8 cellular contexts compared by ENCODE assay signal in genomic region chr17:42535400-42536047, GRCh38. TPM values are rescaled to one million over a fixed set of nuclear protein-coding genes. Genes with fewer than 3 reads are reported as not detected.
DNase-seq lines count a peak whose midpoint lies in the region; ATAC-seq and TF ChIP-seq lines count a peak whose summit lies in the region.

No MANE protein-coding gene starts in this region.

- RAD21 ChIA-PET in HCT116 (lab: Charles Lee; ENCODE audit: low non-redundant PET in 1 of 2, low total read pairs in 2 of 2, uncharacterized antibody in 2 of 2, unreplicated experiment in 2 of 2), result interaction anchor here in 1 of 2 experiments (0.8 kb wide), 1 partner anchor 8 kb away, joined by 4 read pairs; no protein-coding TSS in a partner anchor

- intact Hi-C loops in HCT116 (cut with micrococcal nuclease), result no loop called here
- intact Hi-C loops in activated T-helper 1 cell treated with anti-CD3 and anti-CD28 coated beads, Interleukin-12 subunit alpha, Interleukin-12 subunit beta, Interleukin-2, Interleukin-4 antibody, amounts not matched to agents 30 ng/mL and 10 ng/mL and 1 ng/mL, durations not matched to agents 14 hours and 24 hours and 36 hours (cut with micrococcal nuclease), result loop anchor here (1.0 kb wide), 3 partner anchors 19 to 74 kb away; partner anchors contain the start of genes PSMC3IP, RETREG3 and TUBG1

- no peaks in the 10 kb centered on the region for H3K27me3 ChIP-seq in BLaER1 treated with 17β-estradiol and CSF1 and Interleukin-3, amounts not matched to agents 10 nM and 100 nM
- H3K27me3 ChIP-seq in HCT116 (ENCODE audit: insufficient read depth, low read length) (no peaks in the 10 kb centered on the region), iPS-18a (ENCODE audit: control insufficient read depth, insufficient read depth, low read length) (peaks cover 17% of the 10 kb centered on the region)

- H2AFZ ChIP-seq in HCT116 (ENCODE audit: low read depth, low read length, poor library complexity, severe bottlenecking), result peak overlapping the region; percentile 77

- H3K36me3 Mint-ChIP-seq in activated T-helper 1 cell treated with anti-CD3 and anti-CD28 coated beads, Interleukin-12 subunit alpha, Interleukin-12 subunit beta, Interleukin-2, Interleukin-4 antibody, amounts not matched to agents 30 ng/mL and 10 ng/mL and 1 ng/mL, durations not matched to agents 14 hours and 24 hours and 36 hours (ENCODE audit: low read depth), result peaks cover 8% of the 10 kb centered on the region

- H3K27me3 Mint-ChIP-seq in activated T-helper 1 cell treated with anti-CD3 and anti-CD28 coated beads, Interleukin-12 subunit alpha, Interleukin-12 subunit beta, Interleukin-2, Interleukin-4 antibody, amounts not matched to agents 30 ng/mL and 10 ng/mL and 1 ng/mL, durations not matched to agents 14 hours and 24 hours and 36 hours (ENCODE audit: insufficient read depth), result peaks cover 16% of the 10 kb centered on the region
- H3K27me3 Mint-ChIP-seq in stimulated activated naive CD8-positive, alpha-beta T cell treated with anti-CD3 and anti-CD28 coated beads, Interleukin-15, amount 100 ng/mL, for 72 hours, result peaks cover 9% of the 10 kb centered on the region

- no peak for TF ChIP-seq POLR2A in HCT116 (IDR thresholded peaks at IDR 0.05; ENCODE audit: borderline replicate concordance, extremely low read depth, insufficient read depth, insufficient read length)

- POLR2A ChIA-PET in HCT116 (lab: Charles Lee), result interaction anchor here (0.7 to 2.1 kb wide), 3 partner anchors 16 to 143 kb away, joined by 3 to 7 read pairs (median 6); partner anchors contain the start of gene CAVIN1

- no peak for TF ChIP-seq RAD21 in HCT116 (IDR thresholded peaks at IDR 0.05; ENCODE audit: low read depth)

- peaks cover 33% of the 10 kb centered on the region for H3K4me1 Mint-ChIP-seq in activated T-helper 1 cell treated with anti-CD3 and anti-CD28 coated beads, Interleukin-12 subunit alpha, Interleukin-12 subunit beta, Interleukin-2, Interleukin-4 antibody, amounts not matched to agents 30 ng/mL and 10 ng/mL and 1 ng/mL, durations not matched to agents 14 hours and 24 hours and 36 hours (ENCODE audit: low read depth)
- H3K4me1 Mint-ChIP-seq in stimulated activated naive CD8-positive, alpha-beta T cell treated with anti-CD3 and anti-CD28 coated beads, Interleukin-15, amount 100 ng/mL, for 72 hours, result peaks cover 59% of the 10 kb centered on the region

- H3K9ac ChIP-seq in BLaER1 treated with 17β-estradiol and CSF1 and Interleukin-3, amounts not matched to agents 10 nM and 100 nM, result peak overlapping the region; percentile 87 to 96 (median 91)
- peak overlapping the region; percentile 84 for H3K9ac ChIP-seq in HCT116 (ENCODE audit: low read length)
- peak overlapping the region; percentile 5 for H3K9ac ChIP-seq in iPS-18a (ENCODE audit: low read length)

- peak overlapping the region; percentile 89 for H3K4me3 Mint-ChIP-seq in activated T-helper 1 cell treated with anti-CD3 and anti-CD28 coated beads, Interleukin-12 subunit alpha, Interleukin-12 subunit beta, Interleukin-2, Interleukin-4 antibody, amounts not matched to agents 30 ng/mL and 10 ng/mL and 1 ng/mL, durations not matched to agents 14 hours and 24 hours and 36 hours
- H3K4me3 Mint-ChIP-seq in stimulated activated naive CD8-positive, alpha-beta T cell treated with anti-CD3 and anti-CD28 coated beads, Interleukin-15, amount 100 ng/mL, for 72 hours, result peak overlapping the region; percentile 66 to 92

- peak overlapping the region; percentile 77 to 94 (median 86) for H3K4me3 ChIP-seq in BLaER1 treated with 17β-estradiol and CSF1 and Interleukin-3, amounts not matched to agents 10 nM and 100 nM
- H3K4me3 ChIP-seq in HCT116 (replicated peaks in 1 of 2; ENCODE audit: low read depth in 1 of 2, low read length in 2 of 2) (peak overlapping the region; percentile 71 to 90), iPS-18a (ENCODE audit: low read length) (peak overlapping the region; percentile 59)

- H4K20me1 ChIP-seq in BLaER1 treated with 17β-estradiol and CSF1 and Interleukin-3, amounts not matched to agents 10 nM and 100 nM, result peaks cover 0 to 32% (median 11%) of the 10 kb centered on the region in 11 experiments; a peak in 11 of 22 replicates
- no peaks in the 10 kb centered on the region for H4K20me1 ChIP-seq in HCT116 (ENCODE audit: insufficient read depth)

- H3K27ac Mint-ChIP-seq in activated T-helper 1 cell treated with anti-CD3 and anti-CD28 coated beads, Interleukin-12 subunit alpha, Interleukin-12 subunit beta, Interleukin-2, Interleukin-4 antibody, amounts not matched to agents 30 ng/mL and 10 ng/mL and 1 ng/mL, durations not matched to agents 14 hours and 24 hours and 36 hours, result peak overlapping the region; percentile 89
- peak overlapping the region; percentile 8 to 88 for H3K27ac Mint-ChIP-seq in stimulated activated naive CD8-positive, alpha-beta T cell treated with anti-CD3 and anti-CD28 coated beads, Interleukin-15, amount 100 ng/mL, for 72 hours

- CTCF ChIA-PET in HCT116 (lab: Charles Lee), result interaction anchor here (0.6 to 1.3 kb wide), 6 partner anchors 8 to 839 kb away, joined by 3 to 5 read pairs (median 3); partner anchors contain the start of gene STAT3

- peak; percentile 24 for ATAC-seq in HCT116
- ATAC-seq in stimulated activated naive CD8-positive, alpha-beta T cell treated with anti-CD3 and anti-CD28 coated beads, Interleukin-15, amount 100 ng/mL, for 72 hours, result peak; percentile 26

- peak overlapping the region; percentile 88 to 95 (median 91) for H3K27ac ChIP-seq in BLaER1 treated with 17β-estradiol and CSF1 and Interleukin-3, amounts not matched to agents 10 nM and 100 nM
- peak overlapping the region; percentile 97 for H3K27ac ChIP-seq in HCT116 (ENCODE audit: low read depth, low read length)
- H3K27ac ChIP-seq in iPS-18a (ENCODE audit: low read length), result peak overlapping the region; percentile 15

- H3K9me3 ChIP-seq in BLaER1 treated with 17β-estradiol and CSF1 and Interleukin-3, amounts not matched to agents 10 nM and 100 nM (replicated peaks in 1 of 11), result no peaks in the 10 kb centered on the region
- H3K9me3 ChIP-seq in HCT116 (ENCODE audit: control insufficient read depth in 1 of 2, insufficient read depth in 1 of 2, low read depth in 1 of 2, low read length in 2 of 2) (no peaks in the 10 kb centered on the region), iPS-18a (ENCODE audit: control insufficient read depth, low read depth, low read length) (no peaks in the 10 kb centered on the region)

- peak overlapping the region; percentile 77 to 97 (median 94) for H3K4me2 ChIP-seq in BLaER1 treated with 17β-estradiol and CSF1 and Interleukin-3, amounts not matched to agents 10 nM and 100 nM
- H3K4me2 ChIP-seq in HCT116 (ENCODE audit: low read length), result peak overlapping the region; percentile 98

- DNase-seq in HCT116 (ENCODE audit: low read depth, low spot score) (no peak), NCI-H2107 (lab: John Stamatoyannopoulos, UW) (no peak), HCEC 1CT (no peak), T-helper 9 cell (no peak)
- DNase-seq in activated T-helper 1 cell treated with anti-CD3 and anti-CD28 coated beads, Interleukin-12 subunit alpha, Interleukin-12 subunit beta, Interleukin-2, Interleukin-4 antibody, amounts not matched to agents 30 ng/mL and 10 ng/mL and 1 ng/mL, durations not matched to agents 14 hours and 24 hours and 36 hours (ENCODE audit: low spot score), result no peak
- DNase-seq in stimulated activated naive CD8-positive, alpha-beta T cell treated with anti-CD3 and anti-CD28 coated beads, Interleukin-15, amount 100 ng/mL, for 72 hours, result no peak

- TSS peak; percentile 94 for BruUV-seq in HCT116 (replicated peaks; lab: Mats Ljungman, UMichigan)

- TF ChIP-seq CTCF in HCT116 (IDR thresholded peaks at IDR 0.05 in 2 of 3, conservative IDR thresholded peaks at IDR 0.05 in 1 of 3; ENCODE audit: borderline replicate concordance in 1 of 3, insufficient read depth in 1 of 3, low read depth in 2 of 3, low read length in 2 of 3), result no peak

- H3K79me2 ChIP-seq in HCT116 (ENCODE audit: insufficient read depth, low read length), result no peaks in the 10 kb centered on the region

- peaks cover 45 to 61% (median 55%) of the 10 kb centered on the region in 10 experiments for H3K4me1 ChIP-seq in BLaER1 treated with 17β-estradiol and CSF1 and Interleukin-3, amounts not matched to agents 10 nM and 100 nM
- H3K4me1 ChIP-seq in HCT116 (ENCODE audit: control insufficient read depth in 1 of 2, insufficient read depth in 2 of 2, low read length in 2 of 2) (peaks cover 22 to 35% of the 10 kb centered on the region in 2 experiments), iPS-18a (ENCODE audit: control insufficient read depth, low read depth, low read length) (peaks cover 16% of the 10 kb centered on the region)

- H3K36me3 ChIP-seq in BLaER1 treated with 17β-estradiol and CSF1 and Interleukin-3, amounts not matched to agents 10 nM and 100 nM, result peaks cover 15 to 33% (median 22%) of the 10 kb centered on the region in 11 experiments
- no peaks in the 10 kb centered on the region; a peak in 1 of 4 replicates for H3K36me3 ChIP-seq in HCT116 (ENCODE audit: control insufficient read depth in 1 of 2, insufficient read depth in 2 of 2, low read length in 2 of 2)
- H3K36me3 ChIP-seq in iPS-18a (ENCODE audit: control insufficient read depth, low read depth, low read length), result peaks cover 6% of the 10 kb centered on the region

- no peaks in the 10 kb centered on the region for H3K9me2 ChIP-seq in HCT116 (ENCODE audit: insufficient read depth)

- no peaks in the 10 kb centered on the region for H3K9me3 Mint-ChIP-seq in activated T-helper 1 cell treated with anti-CD3 and anti-CD28 coated beads, Interleukin-12 subunit alpha, Interleukin-12 subunit beta, Interleukin-2, Interleukin-4 antibody, amounts not matched to agents 30 ng/mL and 10 ng/mL and 1 ng/mL, durations not matched to agents 14 hours and 24 hours and 36 hours
- H3K9me3 Mint-ChIP-seq in stimulated activated naive CD8-positive, alpha-beta T cell treated with anti-CD3 and anti-CD28 coated beads, Interleukin-15, amount 100 ng/mL, for 72 hours, result no peaks in the 10 kb centered on the region

RNA-seq across cellular contexts. Expression of gene NAGLU, which starts 0.5 kb away (rescaled TPM):
- 17.7 TPM for total RNA-seq in HCT116 (2021; ENCODE audit: unreplicated experiment)
- 10.5 and 11.0 TPM in 2 replicates for polyA plus RNA-seq in HCT116 (2012)
- 18.2 and 20.8 TPM in 2 replicates for total RNA-seq in activated T-helper 1 cell treated with anti-CD3 and anti-CD28 coated beads, Interleukin-12 subunit alpha, Interleukin-12 subunit beta, Interleukin-2, Interleukin-4 antibody, amounts not matched to agents 30 ng/mL and 10 ng/mL and 1 ng/mL, durations not matched to agents 14 hours and 24 hours and 36 hours

RNA-seq across cellular contexts. Expression of gene HSD17B1, which starts 17.2 kb away (rescaled TPM):
- total RNA-seq in HCT116 (2021; ENCODE audit: unreplicated experiment), result 1.4 TPM
- polyA plus RNA-seq in HCT116 (2012), result 1.6 and 1.8 TPM in 2 replicates
- total RNA-seq in activated T-helper 1 cell treated with anti-CD3 and anti-CD28 coated beads, Interleukin-12 subunit alpha, Interleukin-12 subunit beta, Interleukin-2, Interleukin-4 antibody, amounts not matched to agents 30 ng/mL and 10 ng/mL and 1 ng/mL, durations not matched to agents 14 hours and 24 hours and 36 hours, result 0.49 and 0.78 TPM in 2 replicates

RNA-seq across cellular contexts. Expression of gene COASY, which starts 26.4 kb away (rescaled TPM):
- total RNA-seq in HCT116 (2021; ENCODE audit: unreplicated experiment), result 137 TPM
- polyA plus RNA-seq in HCT116 (2012), result 108 and 113 TPM in 2 replicates
- 93.1 and 95.4 TPM in 2 replicates for total RNA-seq in activated T-helper 1 cell treated with anti-CD3 and anti-CD28 coated beads, Interleukin-12 subunit alpha, Interleukin-12 subunit beta, Interleukin-2, Interleukin-4 antibody, amounts not matched to agents 30 ng/mL and 10 ng/mL and 1 ng/mL, durations not matched to agents 14 hours and 24 hours and 36 hours

RNA-seq across cellular contexts. Expression of gene MLX, which starts 31.4 kb away (rescaled TPM):
- 47.9 TPM for total RNA-seq in HCT116 (2021; ENCODE audit: unreplicated experiment)
- polyA plus RNA-seq in HCT116 (2012), result 51.7 and 52.4 TPM in 2 replicates
- total RNA-seq in activated T-helper 1 cell treated with anti-CD3 and anti-CD28 coated beads, Interleukin-12 subunit alpha, Interleukin-12 subunit beta, Interleukin-2, Interleukin-4 antibody, amounts not matched to agents 30 ng/mL and 10 ng/mL and 1 ng/mL, durations not matched to agents 14 hours and 24 hours and 36 hours, result 74.1 and 75.4 TPM in 2 replicates

RNA-seq across cellular contexts. Expression of gene PSMC3IP, which starts 42.0 kb away (rescaled TPM):
- total RNA-seq in HCT116 (2021; ENCODE audit: unreplicated experiment), result 24.3 TPM
- polyA plus RNA-seq in HCT116 (2012), result 15.4 and 18.2 TPM in 2 replicates
- total RNA-seq in activated T-helper 1 cell treated with anti-CD3 and anti-CD28 coated beads, Interleukin-12 subunit alpha, Interleukin-12 subunit beta, Interleukin-2, Interleukin-4 antibody, amounts not matched to agents 30 ng/mL and 10 ng/mL and 1 ng/mL, durations not matched to agents 14 hours and 24 hours and 36 hours, result 27.6 and 31.5 TPM in 2 replicates

Comparison
In these comparisons a context has a peak if more than half of its experiments do, and no peak if none do; other contexts are left out.
1. H3K27ac ChIP-seq: peak in every context shown above with its lines; median percentile 97 in HCT116; 91 in BLaER1 treated with 17β-estradiol and CSF1 and Interleukin-3, amounts not matched to agents 10 nM and 100 nM; 15 in iPS-18a.
2. H3K9ac ChIP-seq: peak in every context shown above with its lines; median percentile 91 in BLaER1 treated with 17β-estradiol and CSF1 and Interleukin-3, amounts not matched to agents 10 nM and 100 nM; 84 in HCT116; 5 in iPS-18a.